In the genomic region with DNA sequence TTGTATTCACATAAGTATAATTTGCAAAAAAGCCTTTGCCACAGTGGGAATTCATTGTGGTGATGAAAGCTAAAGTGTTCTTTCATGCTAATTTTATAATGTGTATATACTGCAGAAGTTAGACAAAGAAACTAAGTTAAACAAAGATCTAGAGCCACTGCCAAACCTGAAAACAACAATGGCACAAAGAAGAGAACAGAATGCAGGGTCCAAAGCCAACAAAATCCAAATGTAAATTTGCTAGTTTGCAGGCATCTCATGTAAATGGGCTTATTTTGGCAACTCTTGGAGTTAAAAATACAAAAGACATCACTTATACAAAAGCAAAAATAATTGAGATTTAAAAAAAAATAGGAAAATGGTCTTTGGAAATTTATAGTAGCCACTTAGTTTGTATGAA, we compare ENCODE assay signal across 18 cellular contexts.
"Had no signal": no experiment of that assay in that cellular context is flagged by ENCODE, and none has a peak within 500 bp of the region (broad histone marks: within the 10 kb centered on the region; RNA-seq: fewer than 3 reads in every experiment).

No MANE protein-coding gene starts in this region.

- H3K27ac Mint-ChIP-seq: activated T-helper 17 cell treated with anti-CD3 and anti-CD28 coated beads, Interleukin-2, amount 50 U/mL, for 72 hours; mesothelial cell of epicardium; stimulated activated naive CD8-positive, alpha-beta T cell treated with anti-CD3 and anti-CD28 coated beads, Interleukin-15, amount 100 ng/mL, for 72 hours; T-cell had no signal

- H3K4me1 ChIP-seq: lower lobe of right lung had no signal

- ATAC-seq: activated T-helper 17 cell treated with anti-CD3 and anti-CD28 coated beads, Interleukin-2, amount 50 U/mL, for 72 hours; left colon; lower lobe of right lung; pancreas; stimulated activated naive CD8-positive, alpha-beta T cell treated with anti-CD3 and anti-CD28 coated beads, Interleukin-15, amount 100 ng/mL, for 72 hours; T-cell had no signal

- H3K9me3 ChIP-seq: lower lobe of right lung, pancreas had no signal

- H3K36me3 ChIP-seq: lower lobe of right lung, pancreas had no signal

- H3K27me3 Mint-ChIP-seq: activated T-helper 17 cell treated with anti-CD3 and anti-CD28 coated beads, Interleukin-2, amount 50 U/mL, for 72 hours; stimulated activated naive CD8-positive, alpha-beta T cell treated with anti-CD3 and anti-CD28 coated beads, Interleukin-15, amount 100 ng/mL, for 72 hours; T-cell had no signal

- H3K27me3 ChIP-seq: pancreas had no signal

- H3K4me3 ChIP-seq: coronary artery, lower lobe of right lung, pancreas had no signal

- H3K9me3 Mint-ChIP-seq: activated T-helper 17 cell treated with anti-CD3 and anti-CD28 coated beads, Interleukin-2, amount 50 U/mL, for 72 hours; T-cell had no signal

- DNase-seq: activated CD4-positive, alpha-beta T cell treated with anti-CD3 and anti-CD28 coated beads for 1 hour; activated CD4-positive, alpha-beta T cell treated with anti-CD3 and anti-CD28 coated beads, Interleukin-2, amount 50 U/mL, for 4 hours; activated naive CD4-positive, alpha-beta T cell treated with Interleukin-2 at 50 U/mL for 16 hours; activated T-cell treated with anti-CD3 and anti-CD28 coated beads for 4 hours; aorta; effector CD8-positive, alpha-beta T cell; foreskin fibroblast; head of caudate nucleus; left colon; lower lobe of right lung; pancreas; stimulated activated CD4-positive, alpha-beta T cell treated with anti-CD3 and anti-CD28 coated beads, Interleukin-1b, Interleukin-23, amount 100 ng/mL, for 48 hours; stimulated activated naive CD8-positive, alpha-beta T cell treated with anti-CD3 and anti-CD28 coated beads, Interleukin-15, amount 100 ng/mL, for 72 hours; T-cell; T-helper 9 cell had no signal

- H3K4me3 Mint-ChIP-seq: activated T-helper 17 cell treated with anti-CD3 and anti-CD28 coated beads, Interleukin-2, amount 50 U/mL, for 72 hours; mesothelial cell of epicardium; stimulated activated naive CD8-positive, alpha-beta T cell treated with anti-CD3 and anti-CD28 coated beads, Interleukin-15, amount 100 ng/mL, for 72 hours; T-cell had no signal

- FAIRE-seq: pancreas had no signal

- H3K27ac ChIP-seq: coronary artery, lower lobe of right lung, pancreas had no signal
